31 cellular contexts compared by ENCODE assay signal in genomic region chr11:60981515-60981914, GRCh38. TPM values are rescaled to one million over a fixed set of nuclear protein-coding genes. Genes with fewer than 3 reads are reported as not detected.
DNase-seq lines count a peak whose midpoint lies in the region; ATAC-seq, FAIRE-seq and TF ChIP-seq lines count a peak whose summit lies in the region.
"Had no signal": no experiment of that assay in that cellular context is flagged by ENCODE, and none has a peak within 500 bp of the region (broad histone marks: within the 10 kb centered on the region; RNA-seq: fewer than 3 reads in every experiment).

No MANE protein-coding gene starts in this region.

- BruUV-seq in K562 (replicated peaks; lab: Mats Ljungman, UMichigan): no TSS peak

- FAIRE-seq in K562 (lab: Jason Lieb, UNC) (no peak), urothelium cell line (lab: Jason Lieb, UNC) (no peak)
- FAIRE-seq: H54, HTR-8/SVneo had no signal

- ATAC-seq in K562 (peak; percentile 32; the same call in 1 of the 3 replicates), GM18861 (IDR thresholded peaks at IDR 0.05; ENCODE audit: unreplicated experiment) (no peak)
- ATAC-seq: left ventricle myocardium superior, upper lobe of right lung had no signal

- no peak for TF ChIP-seq POLR2A in K562 (conservative IDR thresholded peaks at IDR 0.05)
- TF ChIP-seq POLR2A in testis (IDR thresholded peaks at IDR 0.05): no peak
- no peak for TF ChIP-seq POLR2A in uterus (IDR thresholded peaks at IDR 0.05)

- H3K27me3 ChIP-seq in K562 (ENCODE audit: control insufficient read depth in 2 of 2, insufficient read depth in 2 of 2, low read length in 2 of 2): peaks cover 44 to 69% of the 10 kb centered on the region in 2 experiments
- H3K27me3 ChIP-seq in testis: no peaks in the 10 kb centered on the region
- H3K27me3 ChIP-seq in uterus: no peaks in the 10 kb centered on the region
- H3K27me3 ChIP-seq: cardiac muscle cell, upper lobe of right lung had no signal

- CTCF ChIA-PET in activated CD4-positive, alpha-beta memory T cell treated with anti-CD3 and anti-CD28 coated beads for 36 hours (lab: Charles Lee): interaction anchor here (1.1 to 1.6 kb wide), 2 partner anchors 56 to 67 kb away, joined by 3 to 4 read pairs; no protein-coding TSS in a partner anchor
- CTCF ChIA-PET in K562 (lab: Yijun Ruan, JAX; ENCODE audit: low intra/inter-chr PET ratio): no interaction called here

- in situ Hi-C loops in K562 (cut with MboI): no loop called here

- H3K9ac ChIP-seq in K562 (ENCODE audit: insufficient read depth in 1 of 2, low read depth in 2 of 2, low read length in 2 of 2): no peak overlapping the region

- no peak overlapping the region for H2AFZ ChIP-seq in K562 (ENCODE audit: low read depth, low read length)

- H3K4me3 ChIP-seq in K562 (no peak overlapping the region), testis (peak overlapping the region in 1 of 2 donors; percentile 25), uterus (no peak overlapping the region)
- H3K4me3 ChIP-seq: cardiac muscle cell, dorsolateral prefrontal cortex, prostate gland, SK-N-MC, upper lobe of right lung had no signal

- H3K4me3 Mint-ChIP-seq in activated CD4-positive, alpha-beta memory T cell treated with anti-CD3 and anti-CD28 coated beads for 36 hours: peak overlapping the region; percentile 84
- H3K4me3 Mint-ChIP-seq: activated B cell treated with CpG ODN at 0.5 μM for 24 hours, neural crest cell had no signal

- H3K27ac Mint-ChIP-seq in activated CD4-positive, alpha-beta memory T cell treated with anti-CD3 and anti-CD28 coated beads for 36 hours: peak overlapping the region; percentile 99
- H3K27ac Mint-ChIP-seq: activated B cell treated with CpG ODN at 0.5 μM for 24 hours had no signal

- peak; percentile 54 for DNase-seq in stimulated activated CD4-positive, alpha-beta T cell treated with anti-CD3 and anti-CD28 coated beads, Interleukin-15, amount 100 ng/mL, for 24 hours
- no peak for DNase-seq in stimulated activated CD4-positive, alpha-beta T cell treated with anti-CD3 and anti-CD28 coated beads, Interleukin-2, amount 100 ng/mL, for 24 hours
- no peak for DNase-seq in activated CD4-positive, alpha-beta memory T cell treated with anti-CD3 and anti-CD28 coated beads for 36 hours
- DNase-seq in K562 (ENCODE audit: extremely low read depth in 1 of 4, low spot score in 3 of 4): no peak
- DNase-seq in testis: peak; percentile 25
- DNase-seq in uterus: no peak
- no peak for DNase-seq in urothelium cell line (ENCODE audit: low spot score)
- DNase-seq: activated B cell treated with CpG ODN at 0.5 μM for 24 hours; activated CD8-positive, alpha-beta memory T cell treated with anti-CD3 and anti-CD28 coated beads, Interleukin-2, amount 50 U/mL, for 48 hours; amygdala; Caco-2; DND-41; dorsolateral prefrontal cortex; foreskin fibroblast; immature natural killer cell; left ventricle myocardium superior; NCI-H1092; NCI-H2029 treated with DMSO at 0.1 percent for 48 hours; NCI-H345; stimulated activated CD4-positive, alpha-beta T cell treated with anti-CD3 and anti-CD28 coated beads, Interleukin-4, amount 100 ng/mL, for 1 hour; T1000; upper lobe of right lung had no signal

- H3K9me3 ChIP-seq in K562 (replicated peaks; ENCODE audit: control insufficient read depth, insufficient read depth, low read depth, low read length) (no peaks in the 10 kb centered on the region), testis (no peaks in the 10 kb centered on the region), uterus (no peaks in the 10 kb centered on the region)
- H3K9me3 ChIP-seq: Caco-2, prostate gland, upper lobe of right lung had no signal

- H3K27me3 Mint-ChIP-seq in activated CD4-positive, alpha-beta memory T cell treated with anti-CD3 and anti-CD28 coated beads for 36 hours: no peaks in the 10 kb centered on the region
- H3K27me3 Mint-ChIP-seq: activated B cell treated with CpG ODN at 0.5 μM for 24 hours had no signal

- TF ChIP-seq RAD21 in K562 (CRISPR knock-in tag; conservative IDR thresholded peaks at IDR 0.05 in 1 of 2, IDR thresholded peaks at IDR 0.05 in 1 of 2): no peak

- H3K4me2 ChIP-seq in K562 (ENCODE audit: insufficient read depth, low read length): no peak overlapping the region

- H3K4me1 Mint-ChIP-seq in activated CD4-positive, alpha-beta memory T cell treated with anti-CD3 and anti-CD28 coated beads for 36 hours (ENCODE audit: low read depth): peaks cover 89% of the 10 kb centered on the region

- no peak overlapping the region for H3K27ac ChIP-seq in K562 (ENCODE audit: extremely low read depth, low read depth, low read length)
- H3K27ac ChIP-seq in testis: no peak overlapping the region
- H3K27ac ChIP-seq in uterus: no peak overlapping the region
- H3K27ac ChIP-seq: cardiac muscle cell, dorsolateral prefrontal cortex, prostate gland, SK-N-MC, upper lobe of right lung had no signal

- 4% methylated on average over 11 of the region's 12 CpGs for WGBS in K562 (ENCODE audit: insufficient coverage, low coverage, missing lambda C conversion rate)
- WGBS in testis, 2 donors: 51 to 88% methylated on average over 7 to 12 of the region's 12 CpGs

- no peak for TF ChIP-seq EP300 in K562 (IDR thresholded peaks at IDR 0.05; ENCODE audit: low read length)

- intact Hi-C loops in activated CD4-positive, alpha-beta memory T cell treated with anti-CD3 and anti-CD28 coated beads for 36 hours (cut with micrococcal nuclease): no loop called here
- intact Hi-C loops in K562 (cut with micrococcal nuclease) (no loop called here), testis (cut with DNase I; ENCODE audit: low total_unique reads) (no loop called here), uterus (cut with DNase I; ENCODE audit: low total_unique reads) (no loop called here)

- H3K36me3 ChIP-seq in K562 (ENCODE audit: control insufficient read depth, insufficient read depth, low read length) (no peaks in the 10 kb centered on the region), testis (ENCODE audit: low read depth, missing control alignments) (no peaks in the 10 kb centered on the region), uterus (no peaks in the 10 kb centered on the region)
- H3K36me3 ChIP-seq: cardiac muscle cell, prostate gland, upper lobe of right lung had no signal

- no peaks in the 10 kb centered on the region for H3K4me1 ChIP-seq in K562 (replicated peaks in 1 of 2; ENCODE audit: control insufficient read depth in 2 of 2, insufficient read depth in 2 of 2, low read length in 2 of 2)
- H3K4me1 ChIP-seq in testis: no peaks in the 10 kb centered on the region
- H3K4me1 ChIP-seq in uterus: no peaks in the 10 kb centered on the region
- H3K4me1 ChIP-seq: Caco-2, prostate gland had no signal

- H3K79me2 ChIP-seq in K562 (ENCODE audit: control insufficient read depth, insufficient read depth, low read length): no peaks in the 10 kb centered on the region

- POLR2A ChIA-PET in activated CD4-positive, alpha-beta memory T cell treated with anti-CD3 and anti-CD28 coated beads for 36 hours (lab: Charles Lee): interaction anchor here (1.2 to 3.6 kb wide), 8 partner anchors 61 to 130 kb away, joined by 3 to 15 read pairs (median 9); no protein-coding TSS in a partner anchor
- POLR2A ChIA-PET in K562 (lab: Yijun Ruan, JAX): interaction anchor here (0.6 to 1.0 kb wide), 2 partner anchors 39 to 1072 kb away, joined by 3 read pairs; no protein-coding TSS in a partner anchor

- H4K20me1 ChIP-seq in K562 (replicated peaks; ENCODE audit: control insufficient read depth, insufficient read depth, low read length): 0 out of 2 replicates have a peak, but pooled peaks cover 6% of the 10 kb centered on the region

- TF ChIP-seq CTCF in K562 (IDR thresholded peaks at IDR 0.05 in 2 of 3, conservative IDR thresholded peaks at IDR 0.05 in 1 of 3; ENCODE audit: insufficient read depth in 2 of 3, low read depth in 1 of 3, low read length in 3 of 3): no peak
- no peak for TF ChIP-seq CTCF in testis (IDR thresholded peaks at IDR 0.05)
- no peak for TF ChIP-seq CTCF in uterus (IDR thresholded peaks at IDR 0.05)

- no peaks in the 10 kb centered on the region for H3K9me1 ChIP-seq in K562 (ENCODE audit: control insufficient read depth, insufficient read depth, low read length)

- H3K9me3 Mint-ChIP-seq in activated CD4-positive, alpha-beta memory T cell treated with anti-CD3 and anti-CD28 coated beads for 36 hours: no peaks in the 10 kb centered on the region
- H3K9me3 Mint-ChIP-seq: activated B cell treated with CpG ODN at 0.5 μM for 24 hours, immature natural killer cell, neural crest cell had no signal

- H3K36me3 Mint-ChIP-seq in activated CD4-positive, alpha-beta memory T cell treated with anti-CD3 and anti-CD28 coated beads for 36 hours: peaks cover 81% of the 10 kb centered on the region

RNA-seq across cellular contexts. Expression of gene CD6, which starts 10.0 kb away (rescaled TPM):
- 100 to 1,000 TPM; 271 to 279 TPM for total RNA-seq in activated CD4-positive, alpha-beta memory T cell treated with anti-CD3 and anti-CD28 coated beads for 36 hours
- not detected in 2 replicates for total RNA-seq in K562 (2011; cell fraction: chromatin; rRNA removed; ENCODE audit: low replicate concordance)
- total RNA-seq in K562 (2011; cell fraction: nucleolus; rRNA removed): not detected in 2 replicates
- total RNA-seq in K562 (2011; cell fraction: nucleoplasm; rRNA removed): not detected in 2 replicates
- total RNA-seq in K562 (2014; rRNA removed) (not detected in 2 replicates), K562 (2014; rRNA removed; fragmentation: Illumina TruSeq; extraction: Trizol) (not detected in 2 replicates), K562 (2015; rRNA removed; fragmentation: Illumina TruSeq; extraction: Trizol) (not detected in 2 replicates), K562 (2021) (0.84 and 1.5 TPM in 2 replicates), testis (1 to 10 TPM in 1 of 2 donors, under 1 TPM in 1; 0.87 to 1.6 TPM), uterus (1 to 10 TPM in 1 of 4 donors, under 1 TPM in 2, not detected in 1; 0.26 to 2.0 (median 0.91) TPM)
- polyA plus RNA-seq in K562 (2011; rRNA removed) (not detected in 2 replicates), K562 (2014; fragmentation: Illumina TruSeq; extraction: Trizol) (not detected in 2 replicates), K562 (2014; fragmentation: Nextera tagmentation; extraction: Ambion mirVana) (not detected), K562 (2014; rRNA removed) (not detected in 2 replicates), testis (ENCODE audit: insufficient read depth, low read depth, low replicate concordance) (3.1 TPM)
- not detected in 2 replicates for polyA plus RNA-seq in K562 (2011; cell fraction: cytosol; rRNA removed)
- polyA plus RNA-seq in K562 (2011; cell fraction: nucleus; rRNA removed): not detected in 2 replicates
- not detected in 2 replicates for polyA plus RNA-seq in K562 (2012)
- polyA minus RNA-seq in K562 (2011; rRNA and poly(A)+ RNA removed): not detected in 2 replicates
- polyA minus RNA-seq in K562 (2011; cell fraction: cytosol; rRNA and poly(A)+ RNA removed): not detected in 2 replicates
- polyA minus RNA-seq in K562 (2011; cell fraction: nucleus; rRNA and poly(A)+ RNA removed): not detected in 2 replicates
- total RNA-seq: LHCN-M2, RPMI7951 had no signal
- polyA plus RNA-seq: cardiac muscle cell had no signal

RNA-seq across cellular contexts. Expression of gene SLC15A3, which starts 29.5 kb away (rescaled TPM):
- 1 to 10 TPM; 1.3 to 1.8 TPM for total RNA-seq in activated CD4-positive, alpha-beta memory T cell treated with anti-CD3 and anti-CD28 coated beads for 36 hours
- total RNA-seq in K562 (2011; cell fraction: chromatin; rRNA removed; ENCODE audit: low replicate concordance): not detected in 2 replicates
- not detected in 2 replicates for total RNA-seq in K562 (2011; cell fraction: nucleolus; rRNA removed)
- not detected in 2 replicates for total RNA-seq in K562 (2011; cell fraction: nucleoplasm; rRNA removed)
- not detected in 2 replicates for total RNA-seq in K562 (2014; rRNA removed)
- not detected in 2 replicates for total RNA-seq in K562 (2014; rRNA removed; fragmentation: Illumina TruSeq; extraction: Trizol)
- not detected in 2 replicates for total RNA-seq in K562 (2015; rRNA removed; fragmentation: Illumina TruSeq; extraction: Trizol)
- total RNA-seq in K562 (2021): 0.27 and 0.45 TPM in 2 replicates
- not detected in 2 replicates for polyA plus RNA-seq in K562 (2011; rRNA removed)
- polyA plus RNA-seq in K562 (2011; cell fraction: cytosol; rRNA removed): not detected in 2 replicates
- polyA plus RNA-seq in K562 (2011; cell fraction: nucleus; rRNA removed): not detected in 2 replicates
- polyA plus RNA-seq in K562 (2012): not detected in 2 replicates
- not detected in 2 replicates for polyA plus RNA-seq in K562 (2014; fragmentation: Illumina TruSeq; extraction: Trizol)
- polyA plus RNA-seq in K562 (2014; fragmentation: Nextera tagmentation; extraction: Ambion mirVana): not detected
- polyA plus RNA-seq in K562 (2014; rRNA removed): 0.07 TPM in 1 of 2 replicates, not detected in the other
- polyA minus RNA-seq in K562 (2011; rRNA and poly(A)+ RNA removed): not detected in 2 replicates
- not detected in 2 replicates for polyA minus RNA-seq in K562 (2011; cell fraction: cytosol; rRNA and poly(A)+ RNA removed)
- polyA minus RNA-seq in K562 (2011; cell fraction: nucleus; rRNA and poly(A)+ RNA removed): not detected in 2 replicates
- 1 to 10 TPM; 8.0 to 9.3 TPM for total RNA-seq in testis
- polyA plus RNA-seq in testis (ENCODE audit: insufficient read depth, low read depth, low replicate concordance): 24.4 TPM
- total RNA-seq in uterus: 10 to 100 TPM in 3 of 4 donors, 1 to 10 TPM in 1; 5.9 to 44.5 (median 28.7) TPM
- polyA plus RNA-seq: cardiac muscle cell had no signal

RNA-seq across cellular contexts. Expression of gene TMEM132A, which starts 57.3 kb away (rescaled TPM):
- total RNA-seq in activated CD4-positive, alpha-beta memory T cell treated with anti-CD3 and anti-CD28 coated beads for 36 hours: 1 to 10 TPM; 3.3 to 5.7 TPM
- total RNA-seq in K562 (2011; cell fraction: chromatin; rRNA removed; ENCODE audit: low replicate concordance): 0.77 and 2.6 TPM in 2 replicates
- total RNA-seq in K562 (2011; cell fraction: nucleolus; rRNA removed): 1.4 and 2.5 TPM in 2 replicates
- 1.2 and 2.1 TPM in 2 replicates for total RNA-seq in K562 (2011; cell fraction: nucleoplasm; rRNA removed)
- 0.12 and 0.14 TPM in 2 replicates for total RNA-seq in K562 (2014; rRNA removed)
- not detected in 2 replicates for total RNA-seq in K562 (2014; rRNA removed; fragmentation: Illumina TruSeq; extraction: Trizol)
- total RNA-seq in K562 (2015; rRNA removed; fragmentation: Illumina TruSeq; extraction: Trizol): 0.04 TPM in 1 of 2 replicates, not detected in the other
- 0.24 and 0.47 TPM in 2 replicates for total RNA-seq in K562 (2021)
- polyA plus RNA-seq in K562 (2011; rRNA removed): 0.18 and 0.20 TPM in 2 replicates
- 0.03 and 0.30 TPM in 2 replicates for polyA plus RNA-seq in K562 (2011; cell fraction: cytosol; rRNA removed)
- polyA plus RNA-seq in K562 (2011; cell fraction: nucleus; rRNA removed): 1.1 and 3.4 TPM in 2 replicates
- 0.12 and 0.26 TPM in 2 replicates for polyA plus RNA-seq in K562 (2012)
- not detected in 2 replicates for polyA plus RNA-seq in K562 (2014; fragmentation: Illumina TruSeq; extraction: Trizol)
- not detected for polyA plus RNA-seq in K562 (2014; fragmentation: Nextera tagmentation; extraction: Ambion mirVana)
- 0.93 and 1.1 TPM in 2 replicates for polyA plus RNA-seq in K562 (2014; rRNA removed)
- 0.15 and 0.46 TPM in 2 replicates for polyA minus RNA-seq in K562 (2011; rRNA and poly(A)+ RNA removed)
- polyA minus RNA-seq in K562 (2011; cell fraction: cytosol; rRNA and poly(A)+ RNA removed): 0.73 and 1.4 TPM in 2 replicates
- polyA minus RNA-seq in K562 (2011; cell fraction: nucleus; rRNA and poly(A)+ RNA removed): 1.8 and 2.2 TPM in 2 replicates
- total RNA-seq in testis: 10 to 100 TPM; 21.7 to 39.0 TPM
- polyA plus RNA-seq in testis (ENCODE audit: insufficient read depth, low read depth, low replicate concordance): 17.8 TPM
- 10 to 100 TPM in 2 of 4 donors, under 1 TPM in 2; under 0.01 to 47.7 (median 7.7) TPM for total RNA-seq in uterus
- polyA plus RNA-seq: immature natural killer cell had no signal

Comparison
In these comparisons a context has a peak if more than half of its experiments do, and no peak if none do; other contexts are left out.
1. DNase-seq: peak in stimulated activated CD4-positive, alpha-beta T cell treated with anti-CD3 and anti-CD28 coated beads, Interleukin-15, amount 100 ng/mL, for 24 hours (single experiment) and testis (single experiment); none in stimulated activated CD4-positive, alpha-beta T cell treated with anti-CD3 and anti-CD28 coated beads, Interleukin-2, amount 100 ng/mL, for 24 hours (0 of 2), activated CD4-positive, alpha-beta memory T cell treated with anti-CD3 and anti-CD28 coated beads for 36 hours (single experiment), K562 (0 of 4), uterus (0 of 2) and urothelium cell line (single experiment).
2. RNA of gene CD6, which starts 10.0 kb away (total RNA-seq): 271 to 279 TPM in activated CD4-positive, alpha-beta memory T cell treated with anti-CD3 and anti-CD28 coated beads for 36 hours; 0.87 to 1.6 TPM in testis, 0.26 to 2.0 TPM in uterus and 0.84 to 1.5 TPM in K562; every median in the first group is over 10 times any median in the second.